In genomic region chr7:121994625-121995410, GRCh38 we compare ENCODE assay signal across 8 cellular contexts.
DNase-seq lines count a peak whose midpoint lies in the region; ATAC-seq, FAIRE-seq and TF ChIP-seq lines count a peak whose summit lies in the region.

No MANE protein-coding gene starts in this region.

- H3K4me1 ChIP-seq in mesendoderm (ENCODE audit: control insufficient read depth, low read depth, low read length) (no peaks in the 10 kb centered on the region), testis (no peaks in the 10 kb centered on the region)

- FAIRE-seq in endometrium (lab: Jason Lieb, UNC): peak; percentile 77

- H4K5ac ChIP-seq in mesendoderm (ENCODE audit: low read length): no peak overlapping the region

- no peaks in the 10 kb centered on the region for H3K79me1 ChIP-seq in mesendoderm (ENCODE audit: low read length)

- no peak overlapping the region for H3K4ac ChIP-seq in mesendoderm (ENCODE audit: low read depth, low read length)

- no peak overlapping the region for H3K4me2 ChIP-seq in mesendoderm (ENCODE audit: low read length)

- no peak overlapping the region for H2BK120ac ChIP-seq in mesendoderm (ENCODE audit: low read depth, low read length)

- H2AK5ac ChIP-seq in mesendoderm (ENCODE audit: low read length): no peak overlapping the region

- H3K23ac ChIP-seq in mesendoderm (ENCODE audit: low read length): no peak overlapping the region

- H4K8ac ChIP-seq in mesendoderm (ENCODE audit: low read depth, low read length): no peak overlapping the region

- H2BK5ac ChIP-seq in mesendoderm (ENCODE audit: low read length): no peak overlapping the region

- peak; percentile 98 for ATAC-seq in HG03159 (IDR thresholded peaks at IDR 0.05; ENCODE audit: unreplicated experiment)

- H3K27me3 ChIP-seq in mesendoderm (ENCODE audit: insufficient read depth, low read length, poor library complexity): no peaks in the 10 kb centered on the region
- no peaks in the 10 kb centered on the region for H3K27me3 ChIP-seq in testis

- TF ChIP-seq POLR2A in testis (IDR thresholded peaks at IDR 0.05): no peak

- H3K79me2 ChIP-seq in mesendoderm (ENCODE audit: control insufficient read depth, insufficient read depth, low read length): no peaks in the 10 kb centered on the region

- H3K9me3 ChIP-seq in testis: no peaks in the 10 kb centered on the region

- H3K56ac ChIP-seq in mesendoderm (ENCODE audit: low read length): no peak overlapping the region

- H3K27ac ChIP-seq in mesendoderm (ENCODE audit: low read depth, low read length) (no peak overlapping the region), testis (no peak overlapping the region)

- intact Hi-C loops in testis (cut with DNase I; ENCODE audit: low total_unique reads): no loop called here

- no peak overlapping the region for H2BK15ac ChIP-seq in mesendoderm (replicated peaks; ENCODE audit: low read depth)

- WGBS in mesendoderm (ENCODE audit: extremely low coverage, insufficient coverage, low lambda C conversion rate): no CpG with 5 or more reads among the region's 5 CpGs
- WGBS in testis, 2 donors: 11 to 18% methylated on average over 5 of the region's 5 CpGs

- no peak overlapping the region for H3K9ac ChIP-seq in mesendoderm (ENCODE audit: low read length)

- no peaks in the 10 kb centered on the region for H3K36me3 ChIP-seq in mesendoderm (ENCODE audit: control insufficient read depth, insufficient read depth, low read length)
- H3K36me3 ChIP-seq in testis (ENCODE audit: low read depth, missing control alignments): no peaks in the 10 kb centered on the region

- no peak overlapping the region for H3K18ac ChIP-seq in mesendoderm (ENCODE audit: low read length)

- DNase-seq in COLO829 (ENCODE audit: low spot score) (peak; percentile 93), GM19240 (ENCODE audit: insufficient read length, low spot score) (peak; percentile 3), NCI-H2107 treated with DMSO at 0.1 percent for 48 hours (lab: John Stamatoyannopoulos, UW; ENCODE audit: unreplicated experiment) (peak; percentile 38), mesendoderm (peak; percentile 86), testis (peak; percentile 83)

- TF ChIP-seq CTCF in WI38 (IDR thresholded peaks at IDR 0.05; ENCODE audit: low read depth, low read length): peak; percentile 60
- TF ChIP-seq CTCF in testis (IDR thresholded peaks at IDR 0.05): peak; percentile 11 to 66 (median 62)

- H3K4me3 ChIP-seq in WI38 (ENCODE audit: low read depth, low read length): no peak overlapping the region
- H3K4me3 ChIP-seq in mesendoderm (ENCODE audit: low read length): no peak overlapping the region
- no peak overlapping the region for H3K4me3 ChIP-seq in testis

Comparison
In these comparisons a context has a peak if more than half of its experiments do, and no peak if none do; other contexts are left out.
1. DNase-seq: peak in every context shown above with its lines; median percentile 93 in COLO829; 86 in mesendoderm; 83 in testis; 38 in NCI-H2107 treated with DMSO at 0.1 percent for 48 hours; 3 in GM19240.